In the genomic region with DNA sequence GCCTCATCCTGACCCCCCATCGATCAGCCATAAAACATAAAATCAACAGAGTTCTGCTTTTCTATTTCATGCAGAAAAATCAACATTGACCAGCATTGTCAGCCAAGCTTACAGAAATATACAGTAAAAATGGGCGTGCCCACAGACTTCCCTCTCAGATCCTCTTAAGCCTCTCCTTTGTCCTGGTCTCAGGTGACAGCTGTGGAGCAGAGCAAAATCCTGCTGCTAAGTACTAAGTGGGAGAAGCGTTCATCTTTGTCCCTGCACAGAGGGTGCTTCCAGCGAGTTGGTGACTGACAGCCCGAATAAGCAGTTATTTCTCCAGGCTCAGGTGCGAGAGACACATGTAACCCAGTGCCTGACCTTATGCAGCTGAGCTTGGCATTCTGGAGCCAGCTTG, we compare ENCODE assay signal across 18 cellular contexts.
DNase-seq lines count a peak whose midpoint lies in the region; ATAC-seq lines count a peak whose summit lies in the region.
"Had no signal": no experiment of that assay in that cellular context is flagged by ENCODE, and none has a peak within 500 bp of the region (broad histone marks: within the 10 kb centered on the region; RNA-seq: fewer than 3 reads in every experiment).

No MANE protein-coding gene starts in this region.

- DNase-seq in KBM-7 (peak; percentile 3), NCI-H2107 (lab: John Stamatoyannopoulos, UW) (peak; percentile 15), NCI-H69 (lab: John Stamatoyannopoulos, UW) (peak; percentile 96), left cardiac atrium (no peak), GM19238 (ENCODE audit: insufficient read length, low spot score) (no peak)
- DNase-seq: activated CD4-positive, alpha-beta T cell treated with anti-CD3 and anti-CD28 coated beads for 48 hours; AML-193; erythroblast; foreskin melanocyte; kidney; mesenchymal stem cell; naive thymus-derived CD4-positive, alpha-beta T cell; NCI-H1694 treated with DMSO at 0.1 percent for 48 hours; stimulated activated CD4-positive, alpha-beta T cell treated with anti-CD3 and anti-CD28 coated beads, Interleukin-1b, Interleukin-23, amount 100 ng/mL, for 48 hours; stimulated activated naive CD4-positive, alpha-beta T cell had no signal

- in situ Hi-C loops in KBM-7 (cut with MboI; ENCODE audit: low pct_unique_long_range_greater_than_20kb, low sequenced_read_pairs): no loop called here

- intact Hi-C loops in left cardiac atrium (cut with DNase I): no loop called here

- ATAC-seq in left cardiac atrium (no peak), HG03108 (IDR thresholded peaks at IDR 0.05; ENCODE audit: unreplicated experiment) (no peak), HG03565 (IDR thresholded peaks at IDR 0.05; ENCODE audit: unreplicated experiment) (no peak)
- ATAC-seq: naive thymus-derived CD4-positive, alpha-beta T cell; Right ventricle myocardium inferior had no signal

Comparison
In these comparisons a context has a peak if more than half of its experiments do, and no peak if none do; other contexts are left out.
1. DNase-seq: peak in KBM-7 (single experiment), NCI-H2107 (single experiment) and NCI-H69 (single experiment); none in left cardiac atrium (single experiment) and GM19238 (single experiment).